Comparison of ENCODE assay signal across 1 cellular context in the genomic region with DNA sequence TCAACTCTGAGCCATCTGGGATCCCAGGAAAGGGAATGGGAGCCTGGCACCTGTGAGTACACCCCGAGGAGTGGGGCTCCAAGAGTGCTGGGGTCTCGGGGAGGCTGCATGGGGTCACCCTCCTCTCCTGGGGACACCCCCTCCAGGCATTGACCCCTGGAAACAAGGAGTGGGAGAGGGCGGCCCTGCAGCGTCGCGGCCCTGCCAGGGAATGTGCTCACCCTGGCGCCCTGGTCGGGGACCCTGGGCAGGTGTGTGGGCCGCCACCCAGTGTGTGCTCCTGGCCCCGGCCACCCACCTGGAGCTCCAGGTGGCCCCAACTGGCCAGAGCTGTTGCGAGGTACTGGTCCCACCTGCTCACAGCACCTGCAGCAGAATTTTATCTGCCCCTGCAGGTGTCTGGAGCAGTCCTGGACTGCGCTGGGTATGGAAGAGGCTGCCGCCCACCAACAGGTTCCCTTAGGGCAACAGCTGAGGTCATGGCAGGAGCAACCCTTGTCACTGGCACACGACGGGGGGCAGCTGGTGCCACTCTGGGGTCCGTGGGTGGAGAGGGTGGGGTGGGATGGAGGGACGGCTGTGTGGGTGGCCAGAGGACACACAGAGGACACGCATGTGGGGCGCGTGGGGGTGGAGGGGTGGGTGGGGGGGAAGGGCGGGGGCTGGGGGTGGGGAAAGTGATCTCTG.
TF ChIP-seq lines count a peak whose summit lies in the region.

No MANE protein-coding gene starts in this region.

TF ChIP-seq in HepG2, 621 proteins besides CTCF, POLR2A, EP300 and RAD21:
- TF ChIP-seq EZH2 (conservative IDR thresholded peaks at IDR 0.05; ENCODE audit: low read depth, low read length) (peak; percentile 83; the same call in 1 of the 2 replicates), ZNF850 (CRISPR knock-in tag; conservative IDR thresholded peaks at IDR 0.05) (no peak)
